Comparison of ENCODE assay signal across 12 cellular contexts in the genomic region with DNA sequence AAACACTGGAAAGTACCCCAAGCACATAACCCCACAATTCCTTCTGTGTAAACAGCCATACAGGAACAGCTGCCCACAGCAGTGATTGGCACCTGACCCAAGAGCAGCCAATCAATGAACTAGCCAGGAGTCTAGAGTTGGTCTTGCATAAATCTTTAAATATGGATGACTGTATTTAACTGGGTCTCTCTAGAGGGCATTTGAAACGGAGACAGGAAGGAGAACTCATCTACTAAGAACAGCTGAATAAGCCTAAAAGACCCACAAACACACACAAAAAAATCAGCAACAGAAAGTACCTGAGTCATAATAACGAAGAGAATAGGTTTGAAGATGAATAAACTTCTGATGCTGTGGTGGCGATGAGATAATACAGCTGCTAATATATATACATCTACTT. TPM values are rescaled to one million over a fixed set of nuclear protein-coding genes. Genes with fewer than 3 reads are reported as not detected.
DNase-seq lines count a peak whose midpoint lies in the region; ATAC-seq and TF ChIP-seq lines count a peak whose summit lies in the region.
"Had no signal": no experiment of that assay in that cellular context is flagged by ENCODE, and none has a peak within 500 bp of the region (broad histone marks: within the 10 kb centered on the region; RNA-seq: fewer than 3 reads in every experiment).

No MANE protein-coding gene starts in this region.

- H3K27ac Mint-ChIP-seq in activated CD4-positive, alpha-beta memory T cell treated with anti-CD3 and anti-CD28 coated beads for 36 hours, result peak overlapping the region; percentile 19

- H3K4me1 Mint-ChIP-seq in activated CD4-positive, alpha-beta memory T cell treated with anti-CD3 and anti-CD28 coated beads for 36 hours (ENCODE audit: low read depth), result peaks cover 32% of the 10 kb centered on the region

- peak overlapping the region; percentile 14 for H3K4me3 Mint-ChIP-seq in activated CD4-positive, alpha-beta memory T cell treated with anti-CD3 and anti-CD28 coated beads for 36 hours

- no peak overlapping the region for H3K27ac ChIP-seq in coronary artery

- POLR2A ChIA-PET in activated CD4-positive, alpha-beta memory T cell treated with anti-CD3 and anti-CD28 coated beads for 36 hours (lab: Charles Lee), result interaction anchor here (1.5 to 1.6 kb wide), 2 partner anchors 51 to 135 kb away, joined by 6 to 8 read pairs; no protein-coding TSS in a partner anchor

- no peaks in the 10 kb centered on the region for H3K27me3 Mint-ChIP-seq in activated CD4-positive, alpha-beta memory T cell treated with anti-CD3 and anti-CD28 coated beads for 36 hours

- CTCF ChIA-PET in activated CD4-positive, alpha-beta memory T cell treated with anti-CD3 and anti-CD28 coated beads for 36 hours (lab: Charles Lee), result interaction anchor here (0.7 to 1.8 kb wide), 6 partner anchors 31 to 279 kb away, joined by 3 to 10 read pairs (median 4); no protein-coding TSS in a partner anchor

- peak; percentile 54 for ATAC-seq in GM19043 (IDR thresholded peaks at IDR 0.05; ENCODE audit: low read depth, unreplicated experiment)
- ATAC-seq in HG02884 (IDR thresholded peaks at IDR 0.05; ENCODE audit: unreplicated experiment), result peak; percentile 53
- ATAC-seq: K562, left cardiac atrium had no signal

- no peaks in the 10 kb centered on the region for H3K9me3 Mint-ChIP-seq in activated CD4-positive, alpha-beta memory T cell treated with anti-CD3 and anti-CD28 coated beads for 36 hours

- H3K36me3 Mint-ChIP-seq in activated CD4-positive, alpha-beta memory T cell treated with anti-CD3 and anti-CD28 coated beads for 36 hours, result peaks cover 3% of the 10 kb centered on the region

- TF ChIP-seq CTCF in GM12865 (IDR thresholded peaks at IDR 0.05; ENCODE audit: insufficient read depth, low read depth, low read length, missing control alignments), result no peak
- no peak for TF ChIP-seq CTCF in coronary artery (IDR thresholded peaks at IDR 0.05)

- DNase-seq in GM12865 (ENCODE audit: low read depth) (peak; percentile 72), NCI-H2196 (lab: John Stamatoyannopoulos, UW; ENCODE audit: unreplicated experiment) (no peak), mucosa of gallbladder (ENCODE audit: low spot score) (no peak), coronary artery (ENCODE audit: low spot score) (no peak), T-helper 9 cell (no peak)
- no peak for DNase-seq in activated CD4-positive, alpha-beta memory T cell treated with anti-CD3 and anti-CD28 coated beads for 36 hours
- DNase-seq: Caco-2, left cardiac atrium, NCI-H524 treated with DMSO at 0.1 percent for 48 hours had no signal

- intact Hi-C loops in activated CD4-positive, alpha-beta memory T cell treated with anti-CD3 and anti-CD28 coated beads for 36 hours (cut with micrococcal nuclease), result loop anchor here (1.0 to 5.0 kb wide), 7 partner anchors 44 to 507 kb away; no protein-coding TSS in a partner anchor

- H3K4me3 ChIP-seq in GM12865 (ENCODE audit: low read depth, low read length), result no peak overlapping the region
- H3K4me3 ChIP-seq in coronary artery, result no peak overlapping the region
- H3K4me3 ChIP-seq: K562 had no signal

RNA-seq across cellular contexts. Expression of a gene that starts 49.0 kb away (rescaled TPM):
- total RNA-seq in activated CD4-positive, alpha-beta memory T cell treated with anti-CD3 and anti-CD28 coated beads for 36 hours, result 10 to 100 TPM; 32.5 to 32.7 TPM
- 16.7 TPM for total RNA-seq in mucosa of gallbladder
